ENCODE assay signal across 34 cellular contexts in the genomic region with DNA sequence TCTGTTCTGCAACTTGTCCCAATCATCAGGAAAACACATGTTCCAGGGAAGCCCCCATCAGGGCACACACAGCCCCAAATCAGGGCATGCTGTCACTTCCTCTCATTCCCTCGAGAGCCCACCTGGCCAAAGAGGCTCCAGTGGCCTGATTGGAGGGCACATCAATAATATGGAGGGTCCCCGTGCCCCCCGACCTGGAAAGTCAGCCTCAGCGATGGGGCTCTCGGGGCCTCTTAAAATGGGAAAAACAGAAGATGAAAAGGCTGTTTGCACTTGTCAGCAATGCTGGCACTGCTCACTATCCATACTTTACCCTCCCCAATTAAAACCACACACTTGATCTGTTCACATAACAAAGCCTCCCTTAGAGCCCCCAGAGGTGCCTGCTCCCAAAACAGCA.
DNase-seq lines count a peak whose midpoint lies in the region; TF ChIP-seq lines count a peak whose summit lies in the region.
"Had no signal": no experiment of that assay in that cellular context is flagged by ENCODE, and none has a peak within 500 bp of the region (broad histone marks: within the 10 kb centered on the region; RNA-seq: fewer than 3 reads in every experiment).

No MANE protein-coding gene starts in this region.

- H3K9ac ChIP-seq in endodermal cell (ENCODE audit: extremely low read depth, low read length, poor library complexity, severe bottlenecking): no peak overlapping the region
- H3K9ac ChIP-seq: BLaER1; BLaER1 treated with 17β-estradiol and CSF1 and Interleukin-3, amounts not matched to agents 10 nM and 100 nM had no signal

- DNase-seq in D341Med (ENCODE audit: low spot score) (peak; percentile 10), coronary artery (ENCODE audit: low spot score) (peak; percentile 33), islet precursor cell (peak; percentile 26), osteocyte (ENCODE audit: extremely low spot score, unreplicated experiment) (peak; percentile 67), A673 (ENCODE audit: low spot score) (no peak), right atrium auricular region (ENCODE audit: low spot score) (no peak), COR-L47 (lab: John Stamatoyannopoulos, UW) (no peak), endodermal cell (no peak)
- DNase-seq: 8988T; ACHN; AML-193; BE2C; C1 segment of cervical spinal cord; Caco-2; Calu3; CD4-positive, alpha-beta memory T cell; CD4-positive, alpha-beta T cell; CD4-positive, CD25-positive, alpha-beta regulatory T cell; CD8-positive, alpha-beta memory T cell; CD8-positive, alpha-beta T cell; DMS 273 treated with DMSO at 0.1 percent for 48 hours; DMS153; DMS53; DMS79; DMS79 treated with DMSO at 0.1 percent for 48 hours; DND-41; EL had no signal

- H3K27me3 Mint-ChIP-seq in osteocyte (ENCODE audit: unreplicated experiment): no peaks in the 10 kb centered on the region
- H3K27me3 Mint-ChIP-seq in endodermal cell (ENCODE audit: insufficient read depth): no peaks in the 10 kb centered on the region
- H3K27me3 Mint-ChIP-seq: CD4-positive, alpha-beta memory T cell; CD4-positive, CD25-positive, alpha-beta regulatory T cell had no signal

- H3K27me3 ChIP-seq in A673 (replicated peaks; ENCODE audit: insufficient read depth, low read depth, low read length, poor library complexity) (peaks cover 10% of the 10 kb centered on the region), right atrium auricular region (no peaks in the 10 kb centered on the region), endodermal cell (ENCODE audit: control insufficient read depth, insufficient read depth, low read length, poor library complexity, severe bottlenecking) (no peaks in the 10 kb centered on the region)
- H3K27me3 ChIP-seq: BE2C; BLaER1; BLaER1 treated with 17β-estradiol and CSF1 and Interleukin-3, amounts not matched to agents 10 nM and 100 nM had no signal

- POLR2A ChIA-PET in A673 (lab: Charles Lee; ENCODE audit: low non-redundant PET): no interaction called here

- H3K36me3 ChIP-seq in A673 (ENCODE audit: insufficient read depth, low read length, poor library complexity, severe bottlenecking) (no peaks in the 10 kb centered on the region), right atrium auricular region (no peaks in the 10 kb centered on the region), endodermal cell (ENCODE audit: control insufficient read depth, insufficient read depth, low read length) (no peaks in the 10 kb centered on the region)
- H3K36me3 ChIP-seq: BE2C; BLaER1; BLaER1 treated with 17β-estradiol and CSF1 and Interleukin-3, amounts not matched to agents 10 nM and 100 nM had no signal

- H3K27ac Mint-ChIP-seq in osteocyte (ENCODE audit: unreplicated experiment) (no peak overlapping the region), endodermal cell (no peak overlapping the region)
- H3K27ac Mint-ChIP-seq: B cell; CD14-positive monocyte; CD4-positive, alpha-beta memory T cell; CD4-positive, alpha-beta T cell; CD4-positive, CD25-positive, alpha-beta regulatory T cell; CD8-positive, alpha-beta memory T cell; CD8-positive, alpha-beta T cell had no signal

- intact Hi-C loops in A673 (cut with micrococcal nuclease; ENCODE audit: unreplicated experiment): no loop called here

- CTCF ChIA-PET in A673 (lab: Charles Lee): no interaction called here

- 93 to 100% methylated on average over 2 to 5 of the region's 5 CpGs for WGBS in endodermal cell (ENCODE audit: insufficient coverage in 1 of 2, insufficient read length in 1 of 2), 2 experiments

- no peak for TF ChIP-seq CTCF in coronary artery (IDR thresholded peaks at IDR 0.05)
- no peak for TF ChIP-seq CTCF in osteocyte (IDR thresholded peaks at IDR 0.05)
- TF ChIP-seq CTCF in A673 (conservative IDR thresholded peaks at IDR 0.05; ENCODE audit: low read depth, low read length): no peak
- no peak for TF ChIP-seq CTCF in right atrium auricular region (IDR thresholded peaks at IDR 0.05)
- TF ChIP-seq CTCF in endodermal cell (conservative IDR thresholded peaks at IDR 0.05): no peak

- H3K4me1 ChIP-seq in A673 (ENCODE audit: insufficient read depth, low read length, poor library complexity, severe bottlenecking) (no peaks in the 10 kb centered on the region), right atrium auricular region (no peaks in the 10 kb centered on the region), endodermal cell (ENCODE audit: control insufficient read depth, insufficient read depth, low read length) (no peaks in the 10 kb centered on the region)
- H3K4me1 ChIP-seq: A549; BE2C; BLaER1; BLaER1 treated with 17β-estradiol and CSF1 and Interleukin-3, amounts not matched to agents 10 nM and 100 nM had no signal

- no peak overlapping the region for H3K4me3 ChIP-seq in coronary artery
- H3K4me3 ChIP-seq in A673 (ENCODE audit: low read depth, low read length, poor library complexity, severe bottlenecking): no peak overlapping the region
- H3K4me3 ChIP-seq in right atrium auricular region: no peak overlapping the region
- H3K4me3 ChIP-seq in endodermal cell (ENCODE audit: low read length): no peak overlapping the region
- H3K4me3 ChIP-seq: A549; BLaER1; BLaER1 treated with 17β-estradiol and CSF1 and Interleukin-3, amounts not matched to agents 10 nM and 100 nM had no signal

- peaks cover 5% of the 10 kb centered on the region for H3K4me1 Mint-ChIP-seq in osteocyte (ENCODE audit: unreplicated experiment)
- H3K4me1 Mint-ChIP-seq in endodermal cell: no peaks in the 10 kb centered on the region
- H3K4me1 Mint-ChIP-seq: B cell; CD14-positive monocyte; CD4-positive, alpha-beta memory T cell; CD4-positive, CD25-positive, alpha-beta regulatory T cell; CD8-positive, alpha-beta memory T cell had no signal

- H3K4me3 Mint-ChIP-seq in osteocyte (ENCODE audit: unreplicated experiment): no peak overlapping the region
- H3K4me3 Mint-ChIP-seq in endodermal cell: no peak overlapping the region
- H3K4me3 Mint-ChIP-seq: B cell; CD14-positive monocyte; CD4-positive, alpha-beta memory T cell; CD4-positive, alpha-beta T cell; CD4-positive, CD25-positive, alpha-beta regulatory T cell; CD8-positive, alpha-beta memory T cell; CD8-positive, alpha-beta T cell had no signal

- BruUV-seq in A673 (replicated peaks; lab: Mats Ljungman, UMichigan): no TSS peak

- no peaks in the 10 kb centered on the region for H3K36me3 Mint-ChIP-seq in osteocyte (ENCODE audit: unreplicated experiment)
- H3K36me3 Mint-ChIP-seq in endodermal cell (ENCODE audit: low read depth): no peaks in the 10 kb centered on the region
- H3K36me3 Mint-ChIP-seq: CD14-positive monocyte; CD4-positive, alpha-beta memory T cell; CD4-positive, CD25-positive, alpha-beta regulatory T cell; CD8-positive, alpha-beta memory T cell; CD8-positive, alpha-beta T cell had no signal

- H3K27ac ChIP-seq in coronary artery (no peak overlapping the region), A673 (ENCODE audit: low read depth, low read length, poor library complexity, severe bottlenecking) (no peak overlapping the region), right atrium auricular region (no peak overlapping the region), endodermal cell (ENCODE audit: low read depth, low read length) (no peak overlapping the region)
- H3K27ac ChIP-seq: 22Rv1; A549; BLaER1; BLaER1 treated with 17β-estradiol and CSF1 and Interleukin-3, amounts not matched to agents 10 nM and 100 nM; C4-2B had no signal

- H3K9me3 ChIP-seq in A673 (ENCODE audit: low read depth, low read length, poor library complexity, severe bottlenecking): no peaks in the 10 kb centered on the region
- no peaks in the 10 kb centered on the region for H3K9me3 ChIP-seq in right atrium auricular region
- no peaks in the 10 kb centered on the region for H3K9me3 ChIP-seq in endodermal cell (ENCODE audit: control insufficient read depth, low read length)
- H3K9me3 ChIP-seq: A549; BE2C; BLaER1; BLaER1 treated with 17β-estradiol and CSF1 and Interleukin-3, amounts not matched to agents 10 nM and 100 nM; Caco-2 had no signal

- H3K9me3 Mint-ChIP-seq in osteocyte (ENCODE audit: unreplicated experiment) (no peaks in the 10 kb centered on the region), endodermal cell (no peaks in the 10 kb centered on the region)
- H3K9me3 Mint-ChIP-seq: CD4-positive, alpha-beta memory T cell; CD4-positive, alpha-beta T cell; CD8-positive, alpha-beta T cell had no signal

Comparison
In these comparisons a context has a peak if more than half of its experiments do, and no peak if none do; other contexts are left out.
1. DNase-seq: peak in D341Med (single experiment), coronary artery (single experiment), islet precursor cell (single experiment) and osteocyte (single experiment); none in A673 (single experiment), right atrium auricular region (single experiment), COR-L47 (single experiment) and endodermal cell (single experiment).